Comparison of ENCODE assay signal across 7 cellular contexts in genomic region chr12:120317258-120318105, GRCh38. TPM values are rescaled to one million over a fixed set of nuclear protein-coding genes. Genes with fewer than 3 reads are reported as not detected.
DNase-seq lines count a peak whose midpoint lies in the region; ATAC-seq, FAIRE-seq and TF ChIP-seq lines count a peak whose summit lies in the region.

No MANE protein-coding gene starts in this region.

- H3K4me1 ChIP-seq in GM12878 (ENCODE audit: control insufficient read depth, insufficient read depth, low read length) = no peaks in the 10 kb centered on the region

- H3K36me3 ChIP-seq in GM12878 (ENCODE audit: control insufficient read depth in 2 of 2, insufficient read depth in 2 of 2, low read length in 1 of 2) = no peaks in the 10 kb centered on the region

- peak overlapping the region; percentile 83 for H3K9ac ChIP-seq in GM12878 (ENCODE audit: control insufficient read depth, insufficient read depth, low read length)

- FAIRE-seq in GM18507 (lab: Jason Lieb, UNC) = peak; percentile 100
- FAIRE-seq in GM12878 (lab: Jason Lieb, UNC) = peak; percentile 100

- no TSS peak for BruUV-seq in GM12878 (replicated peaks; lab: Mats Ljungman, UMichigan)

- H3K9me3 ChIP-seq in GM12878 (replicated peaks; ENCODE audit: control insufficient read depth, insufficient read depth, low read length) = no peaks in the 10 kb centered on the region

- in situ Hi-C loops in GM12878 (cut with MboI) = no loop called here

- WGBS in GM12878 (ENCODE audit: insufficient coverage, insufficient replicate concordance, low lambda C conversion rate, missing lambda C conversion rate) = 3% methylated on average over 41 of the region's 41 CpGs

- SMC1A ChIA-PET in GM12878 (lab: Charles Lee; ENCODE audit: uncharacterized antibody, unreplicated experiment) = interaction anchor here (0.6 to 1.6 kb wide), 4 partner anchors 15 to 1033 kb away, joined by 3 to 5 read pairs (median 4); partner anchors contain the start of genes RNU4-1 and SIRT4

- no peak for TF ChIP-seq RAD21 in GM12878 (IDR thresholded peaks at IDR 0.05; ENCODE audit: insufficient read depth, low read depth, low read length)

- POLR2A ChIA-PET in GM12878 (lab: Charles Lee) = interaction anchor here (0.6 to 1.2 kb wide), 5 partner anchors 14 to 531 kb away, joined by 3 to 4 read pairs (median 3); partner anchors contain the start of gene SIRT4

- ATAC-seq in HG02981 (IDR thresholded peaks at IDR 0.05; ENCODE audit: unreplicated experiment) (peak; percentile 98), GM12878 (peak; percentile 100)

- TF ChIP-seq POLR2A in GM12878 (IDR thresholded peaks at IDR 0.05; ENCODE audit: low read depth, low read length) = peak; percentile 95

- CTCF ChIA-PET in GM12878 (lab: Yijun Ruan, JAX) = interaction anchor here (0.8 to 7.7 kb wide), 8 partner anchors 9 to 266 kb away, joined by 3 to 80 read pairs (median 4); partner anchors contain the start of genes PLA2G1B and SIRT4

- peak overlapping the region; percentile 80 for H3K27ac ChIP-seq in GM12878 (ENCODE audit: control insufficient read depth, insufficient read depth)

- H3K27me3 ChIP-seq in GM12878 (replicated peaks in 1 of 2; ENCODE audit: control insufficient read depth in 2 of 2, insufficient read depth in 2 of 2, low read length in 1 of 2) = no peaks in the 10 kb centered on the region

- peak overlapping the region; percentile 96 for H2AFZ ChIP-seq in GM12878 (ENCODE audit: control insufficient read depth, low read depth, low read length)

- RAD21 ChIA-PET in GM12878 (lab: Charles Lee; ENCODE audit: unreplicated experiment) = interaction anchor here (1.0 to 1.9 kb wide), 4 partner anchors 15 to 200 kb away, joined by 3 to 11 read pairs (median 4); partner anchors contain the start of gene SIRT4

- H3K4me2 ChIP-seq in GM12878 (ENCODE audit: control insufficient read depth, insufficient read depth) = peak overlapping the region; percentile 95

- no peaks in the 10 kb centered on the region for H4K20me1 ChIP-seq in GM12878 (ENCODE audit: control insufficient read depth, insufficient read depth)

- intact Hi-C loops in GM12878 (cut with micrococcal nuclease; ENCODE audit: unreplicated experiment) = no loop called here

- TF ChIP-seq CTCF in GM12878 (IDR thresholded peaks at IDR 0.05 in 2 of 3, conservative IDR thresholded peaks at IDR 0.05 in 1 of 3; ENCODE audit: control insufficient read depth in 2 of 3, extremely low read depth in 1 of 3, insufficient read depth in 1 of 3, low read depth in 3 of 3, low read length in 3 of 3) (peak; percentile 52 to 53 (median 53)), retinal pigment epithelial cell (conservative IDR thresholded peaks at IDR 0.05; ENCODE audit: low read depth, low read length) (peak; percentile 69)

- DNase-seq in GM18507 (ENCODE audit: extremely low spot score, insufficient read length, low read depth) (peak; percentile 97), NCI-H2029 (lab: John Stamatoyannopoulos, UW) (peak; percentile 100), T1000 (lab: John Stamatoyannopoulos, UW) (peak; percentile 98), GM12878 (ENCODE audit: low read depth, low spot score) (peak; percentile 97), hypothalamus (lab: John Stamatoyannopoulos, UW) (peak; percentile 76 to 100 (median 98)), retinal pigment epithelial cell (ENCODE audit: low read depth) (peak; percentile 97)

- no peak; a peak in 1 of 4 replicates for TF ChIP-seq EP300 in GM12878 (IDR thresholded peaks at IDR 0.05; ENCODE audit: borderline replicate concordance in 1 of 2, control insufficient read depth in 1 of 2, low read depth in 2 of 2, low read length in 2 of 2)

- H3K4me3 ChIP-seq in GM12878 = peak overlapping the region; percentile 73
- peak overlapping the region; percentile 75 for H3K4me3 ChIP-seq in retinal pigment epithelial cell (ENCODE audit: low read length)

- no peaks in the 10 kb centered on the region for H3K79me2 ChIP-seq in GM12878 (ENCODE audit: control insufficient read depth, insufficient read depth, low read length)

RNA-seq across cellular contexts. Expression of gene PLA2G1B, which starts 10.1 kb away (rescaled TPM):
- not detected in 2 replicates for total RNA-seq in GM12878 (2013; cell fraction: nucleolus; rRNA removed)
- total RNA-seq in GM12878 (2014; rRNA removed) = not detected in 2 replicates
- not detected in 2 replicates for total RNA-seq in GM12878 (2014; rRNA removed; fragmentation: Illumina TruSeq; extraction: Trizol)
- 2.5 TPM in 1 of 2 replicates, not detected in the other for total RNA-seq in GM12878 (2021)
- not detected for polyA plus RNA-seq in GM12878 (2011; ENCODE audit: low read depth)
- not detected in 2 replicates for polyA plus RNA-seq in GM12878 (2011; rRNA removed)
- polyA plus RNA-seq in GM12878 (2011; cell fraction: cytosol; rRNA removed) = not detected in 2 replicates
- polyA plus RNA-seq in GM12878 (2011; cell fraction: nucleus; rRNA removed) = not detected in 2 replicates
- not detected in 2 replicates for polyA plus RNA-seq in GM12878 (2012)
- not detected in 2 replicates for polyA plus RNA-seq in GM12878 (2014; fragmentation: Illumina TruSeq; extraction: Trizol)
- polyA plus RNA-seq in GM12878 (2014; fragmentation: Nextera tagmentation; extraction: Ambion mirVana) = not detected
- not detected in 2 replicates for polyA plus RNA-seq in GM12878 (2014; rRNA removed)
- not detected for polyA plus RNA-seq in GM12878 (2016; fragmentation: Nextera tagmentation; extraction: Ambion mirVana)
- not detected in 2 replicates for polyA minus RNA-seq in GM12878 (2011; rRNA and poly(A)+ RNA removed)
- polyA minus RNA-seq in GM12878 (2011; cell fraction: cytosol; rRNA and poly(A)+ RNA removed) = not detected in 2 replicates
- not detected in 2 replicates for polyA minus RNA-seq in GM12878 (2011; cell fraction: nucleus; rRNA and poly(A)+ RNA removed)

RNA-seq across cellular contexts. Expression of gene SIRT4, which starts 15.4 kb away (rescaled TPM):
- total RNA-seq in GM12878 (2013; cell fraction: nucleolus; rRNA removed) = 1.1 and 1.5 TPM in 2 replicates
- total RNA-seq in GM12878 (2014; rRNA removed) (0.33 and 0.45 TPM in 2 replicates), GM12878 (2014; rRNA removed; fragmentation: Illumina TruSeq; extraction: Trizol) (0.28 and 0.36 TPM in 2 replicates), GM12878 (2021) (0.31 and 0.74 TPM in 2 replicates)
- polyA plus RNA-seq in GM12878 (2011; ENCODE audit: low read depth) = 0.31 TPM
- polyA plus RNA-seq in GM12878 (2011; rRNA removed) (0.42 and 0.46 TPM in 2 replicates), GM12878 (2014; fragmentation: Illumina TruSeq; extraction: Trizol) (0.43 and 0.92 TPM in 2 replicates), GM12878 (2014; fragmentation: Nextera tagmentation; extraction: Ambion mirVana) (under 1 TPM; 0.79 to 0.98 TPM), GM12878 (2014; rRNA removed) (0.19 TPM in 2 replicates), GM12878 (2016; fragmentation: Nextera tagmentation; extraction: Ambion mirVana) (under 1 TPM; 0.48 to 0.86 TPM)
- polyA plus RNA-seq in GM12878 (2011; cell fraction: cytosol; rRNA removed) = 0.28 and 0.90 TPM in 2 replicates
- polyA plus RNA-seq in GM12878 (2011; cell fraction: nucleus; rRNA removed) = 0.15 and 0.34 TPM in 2 replicates
- 0.26 and 0.81 TPM in 2 replicates for polyA plus RNA-seq in GM12878 (2012)
- polyA minus RNA-seq in GM12878 (2011; rRNA and poly(A)+ RNA removed) = 2.1 TPM in 1 of 2 replicates, not detected in the other
- polyA minus RNA-seq in GM12878 (2011; cell fraction: cytosol; rRNA and poly(A)+ RNA removed) = not detected in 2 replicates
- polyA minus RNA-seq in GM12878 (2011; cell fraction: nucleus; rRNA and poly(A)+ RNA removed) = 0.36 TPM in 1 of 2 replicates, not detected in the other

RNA-seq across cellular contexts. Expression of gene RNU4-1, which starts 24.4 kb away (rescaled TPM):
- under 0.01 TPM in 2 replicates for total RNA-seq in GM12878 (2013; cell fraction: nucleolus; rRNA removed)
- total RNA-seq in GM12878 (2014; rRNA removed) = under 0.01 TPM in 2 replicates
- total RNA-seq in GM12878 (2014; rRNA removed; fragmentation: Illumina TruSeq; extraction: Trizol) = 15,175 and 15,332 TPM in 2 replicates
- 4,154 and 4,718 TPM in 2 replicates for total RNA-seq in GM12878 (2021)
- not detected for polyA plus RNA-seq in GM12878 (2011; ENCODE audit: low read depth)
- under 0.01 and 92.4 TPM in 2 replicates for polyA plus RNA-seq in GM12878 (2011; rRNA removed)
- under 0.01 TPM in 2 replicates for polyA plus RNA-seq in GM12878 (2011; cell fraction: cytosol; rRNA removed)
- polyA plus RNA-seq in GM12878 (2011; cell fraction: nucleus; rRNA removed) = under 0.01 TPM in 2 replicates
- 1,260 TPM in 1 of 2 replicates, not detected in the other for polyA plus RNA-seq in GM12878 (2012)
- not detected in 2 replicates for polyA plus RNA-seq in GM12878 (2014; fragmentation: Illumina TruSeq; extraction: Trizol)
- 10 to 100 TPM in 1 of 2 experiments, not detected in 1; 11.5 TPM for polyA plus RNA-seq in GM12878 (2014; fragmentation: Nextera tagmentation; extraction: Ambion mirVana)
- polyA plus RNA-seq in GM12878 (2014; rRNA removed) = not detected in 2 replicates
- polyA plus RNA-seq in GM12878 (2016; fragmentation: Nextera tagmentation; extraction: Ambion mirVana) = 1 to 10 TPM; 3.5 to 7.1 TPM
- under 0.01 and 37,029 TPM in 2 replicates for polyA minus RNA-seq in GM12878 (2011; rRNA and poly(A)+ RNA removed)
- polyA minus RNA-seq in GM12878 (2011; cell fraction: cytosol; rRNA and poly(A)+ RNA removed) = 87,323 and 92,282 TPM in 2 replicates
- polyA minus RNA-seq in GM12878 (2011; cell fraction: nucleus; rRNA and poly(A)+ RNA removed) = under 0.01 TPM in 2 replicates

RNA-seq across cellular contexts. Expression of gene RNU4-2, which starts 25.8 kb away (rescaled TPM):
- total RNA-seq in GM12878 (2013; cell fraction: nucleolus; rRNA removed) = under 0.01 TPM in 2 replicates
- total RNA-seq in GM12878 (2014; rRNA removed) (under 0.01 TPM in 2 replicates), GM12878 (2014; rRNA removed; fragmentation: Illumina TruSeq; extraction: Trizol) (15,110 and 15,384 TPM in 2 replicates), GM12878 (2021) (4,315 and 4,845 TPM in 2 replicates)
- polyA plus RNA-seq in GM12878 (2011; ENCODE audit: low read depth) = not detected
- polyA plus RNA-seq in GM12878 (2011; rRNA removed) (under 0.01 and 61.6 TPM in 2 replicates), GM12878 (2014; fragmentation: Illumina TruSeq; extraction: Trizol) (not detected in 2 replicates), GM12878 (2014; fragmentation: Nextera tagmentation; extraction: Ambion mirVana) (not detected), GM12878 (2014; rRNA removed) (not detected in 2 replicates), GM12878 (2016; fragmentation: Nextera tagmentation; extraction: Ambion mirVana) (1 to 10 TPM; 3.5 to 7.1 TPM)
- under 0.01 TPM in 2 replicates for polyA plus RNA-seq in GM12878 (2011; cell fraction: cytosol; rRNA removed)
- under 0.01 TPM in 2 replicates for polyA plus RNA-seq in GM12878 (2011; cell fraction: nucleus; rRNA removed)
- polyA plus RNA-seq in GM12878 (2012) = 1,178 TPM in 1 of 2 replicates, not detected in the other
- under 0.01 and 42,665 TPM in 2 replicates for polyA minus RNA-seq in GM12878 (2011; rRNA and poly(A)+ RNA removed)
- 81,390 and 81,852 TPM in 2 replicates for polyA minus RNA-seq in GM12878 (2011; cell fraction: cytosol; rRNA and poly(A)+ RNA removed)
- under 0.01 TPM in 2 replicates for polyA minus RNA-seq in GM12878 (2011; cell fraction: nucleus; rRNA and poly(A)+ RNA removed)

RNA-seq across cellular contexts. Expression of gene MSI1, which starts 51.5 kb away (rescaled TPM):
- total RNA-seq in GM12878 (2013; cell fraction: nucleolus; rRNA removed) = not detected in 2 replicates
- total RNA-seq in GM12878 (2014; rRNA removed) (not detected in 2 replicates), GM12878 (2014; rRNA removed; fragmentation: Illumina TruSeq; extraction: Trizol) (not detected in 2 replicates), GM12878 (2021) (0.16 TPM in 1 of 2 replicates, not detected in the other)
- polyA plus RNA-seq in GM12878 (2011; ENCODE audit: low read depth) = not detected
- polyA plus RNA-seq in GM12878 (2011; rRNA removed) (not detected in 2 replicates), GM12878 (2014; fragmentation: Illumina TruSeq; extraction: Trizol) (not detected in 2 replicates), GM12878 (2014; fragmentation: Nextera tagmentation; extraction: Ambion mirVana) (not detected), GM12878 (2014; rRNA removed) (not detected in 2 replicates), GM12878 (2016; fragmentation: Nextera tagmentation; extraction: Ambion mirVana) (under 1 TPM in 1 of 2 experiments, not detected in 1; 0.04 TPM)
- not detected in 2 replicates for polyA plus RNA-seq in GM12878 (2011; cell fraction: cytosol; rRNA removed)
- not detected in 2 replicates for polyA plus RNA-seq in GM12878 (2011; cell fraction: nucleus; rRNA removed)
- polyA plus RNA-seq in GM12878 (2012) = not detected in 2 replicates
- polyA minus RNA-seq in GM12878 (2011; rRNA and poly(A)+ RNA removed) = not detected in 2 replicates
- polyA minus RNA-seq in GM12878 (2011; cell fraction: cytosol; rRNA and poly(A)+ RNA removed) = not detected in 2 replicates
- not detected in 2 replicates for polyA minus RNA-seq in GM12878 (2011; cell fraction: nucleus; rRNA and poly(A)+ RNA removed)

Comparison
In these comparisons a context has a peak if more than half of its experiments do, and no peak if none do; other contexts are left out.
1. Peak in every context shown above with its lines: DNase-seq, ATAC-seq, H3K4me3 ChIP-seq and H3K27ac ChIP-seq.